8 cellular contexts compared by ENCODE assay signal in the genomic region with DNA sequence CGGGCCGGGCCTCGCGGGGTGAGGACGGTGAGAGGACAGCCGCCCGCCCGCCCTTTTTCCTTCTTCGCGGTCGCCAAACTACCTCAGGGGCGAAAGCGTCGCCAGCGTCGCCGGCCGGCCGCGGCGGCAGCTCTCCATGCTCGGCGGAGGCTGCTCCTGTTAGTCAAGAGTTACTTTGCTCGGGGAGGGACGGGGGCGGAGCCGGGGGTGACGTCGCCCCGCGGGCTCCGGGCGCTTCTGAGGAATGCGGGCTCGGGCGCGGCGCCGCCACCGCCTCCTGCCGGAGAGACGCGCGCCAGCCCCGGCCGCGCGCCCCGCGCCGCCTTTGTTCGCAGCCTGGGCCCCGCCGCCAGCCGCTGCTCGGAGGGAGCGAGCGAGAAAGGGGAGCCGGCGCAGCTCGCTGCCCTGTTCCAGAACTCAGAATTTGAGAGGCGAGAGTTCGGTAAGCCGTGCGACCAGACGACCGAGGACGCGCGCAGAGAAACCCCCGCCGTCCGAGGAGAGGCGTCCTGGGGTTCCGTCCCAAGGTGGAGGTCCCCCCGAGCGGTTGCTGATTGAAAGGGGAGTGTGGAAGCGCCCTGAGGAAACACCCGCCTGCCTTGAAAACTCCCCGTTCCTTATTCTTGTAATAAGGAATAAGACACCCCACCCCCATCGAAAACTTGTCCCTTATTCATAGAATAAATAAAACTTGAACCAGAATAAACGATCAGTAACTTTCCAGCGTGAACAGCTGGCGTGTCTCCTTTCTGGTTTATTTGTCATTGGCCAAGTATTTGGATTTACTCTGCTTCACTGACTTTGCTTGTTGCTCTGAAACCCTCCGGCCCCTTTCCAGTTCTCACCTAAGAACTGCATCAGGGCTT. TPM values are rescaled to one million over a fixed set of nuclear protein-coding genes. Genes with fewer than 3 reads are reported as not detected.
DNase-seq lines count a peak whose midpoint lies in the region; ATAC-seq and TF ChIP-seq lines count a peak whose summit lies in the region.

A gene (minus strand): TSS at position 164 of the 866 bp plus-strand sequence. CDS start 241 bp downstream, outside the sequence.

- ATAC-seq in GM18520 (IDR thresholded peaks at IDR 0.05; ENCODE audit: unreplicated experiment): peak; percentile 82
- ATAC-seq in HG03045 (IDR thresholded peaks at IDR 0.05; ENCODE audit: unreplicated experiment): peak; percentile 93
- peak; percentile 92 for ATAC-seq in lung (ENCODE audit: insufficient read depth, low FRiP score)

- no peaks in the 10 kb centered on the region for H3K9me3 ChIP-seq in lung (ENCODE audit: control insufficient read depth in 2 of 2, insufficient read depth in 1 of 2, low read length in 1 of 2)

- H3K4me1 ChIP-seq in ACC112 (ENCODE audit: control insufficient read depth, insufficient read depth, low read length, unreplicated experiment) (peaks cover 34% of the 10 kb centered on the region), lung (ENCODE audit: control insufficient read depth in 2 of 2, insufficient read depth in 2 of 2, low read length in 2 of 2) (peaks cover 0 to 1% of the 10 kb centered on the region in 2 donors)

- peak within 1 kb of the TSS; percentile 99 for H3K4me3 ChIP-seq in ACC112 (ENCODE audit: low read depth, low read length)
- peak within 1 kb of the TSS; percentile 77 for H3K4me3 ChIP-seq in lung

- peak within 1 kb of the TSS; percentile 87 for H2AFZ ChIP-seq in ACC112 (ENCODE audit: low read length, unreplicated experiment)

- WGBS in lung, 2 donors: 1% methylated on average over 69 to 85 of the region's 85 CpGs

- DNase-seq in NCI-H2227 treated with DMSO at 0.1 percent for 48 hours (lab: John Stamatoyannopoulos, UW) (peak; percentile 73), lung (ENCODE audit: low spot score) (peak; percentile 92)
- peak; percentile 94 for DNase-seq in activated CD8-positive, alpha-beta memory T cell treated with anti-CD3 and anti-CD28 coated beads for 24 hours
- DNase-seq in effector CD8-positive, alpha-beta T cell (lab: John Stamatoyannopoulos, UW): peak; percentile 81
- DNase-seq in stimulated activated CD4-positive, alpha-beta T cell treated with anti-CD3 and anti-CD28 coated beads, TNF-alpha, amount 100 ng/mL, for 24 hours (ENCODE audit: low read depth in 3 of 3): peak; percentile 73 to 90 (median 77)

- H3K27me3 ChIP-seq in ACC112 (ENCODE audit: insufficient read depth, low read length): no peaks in the 10 kb centered on the region
- no peaks in the 10 kb centered on the region for H3K27me3 ChIP-seq in lung (ENCODE audit: control insufficient read depth, insufficient read depth)

- H3K79me2 ChIP-seq in ACC112 (ENCODE audit: control insufficient read depth, insufficient read depth, low read length, unreplicated experiment): peaks cover 43% of the 10 kb centered on the region

- peak within 1 kb of the TSS; percentile 85 for H3K27ac ChIP-seq in ACC112 (ENCODE audit: low read depth, low read length)
- H3K27ac ChIP-seq in lung (ENCODE audit: low read depth in 1 of 2, low read length in 1 of 2): peak within 1 kb of the TSS; percentile 90 to 96

- TF ChIP-seq CTCF in lung (IDR thresholded peaks at IDR 0.05; ENCODE audit: control extremely low read depth, extremely low read depth): peak; percentile 9

- no peaks in the 10 kb centered on the region for H3K36me3 ChIP-seq in ACC112 (ENCODE audit: insufficient read depth, low read length)
- H3K36me3 ChIP-seq in lung (ENCODE audit: control insufficient read depth in 2 of 2, insufficient read depth in 2 of 2, low read length in 2 of 2): no peaks in the 10 kb centered on the region

RNA-seq across cellular contexts. Expression of the gene that starts here (rescaled TPM):
- total RNA-seq in lung: 100 to 1,000 TPM in 1 of 2 donors, 10 to 100 TPM in 1; 69.5 to 224 TPM
- 10 to 100 TPM in 1 of 2 donors, 1 to 10 TPM in 1; 8.2 to 16.4 TPM for polyA plus RNA-seq in lung

Comparison
In these comparisons a context has a peak if more than half of its experiments do, and no peak if none do; other contexts are left out.
1. Peak in every context shown above with its lines: DNase-seq, ATAC-seq, H3K4me3 ChIP-seq and H3K27ac ChIP-seq.